In genomic region chr2:1990724-1991123, GRCh38 we compare ENCODE assay signal across 9 cellular contexts.
DNase-seq lines count a peak whose midpoint lies in the region; ATAC-seq and TF ChIP-seq lines count a peak whose summit lies in the region.
"Had no signal": no experiment of that assay in that cellular context is flagged by ENCODE, and none has a peak within 500 bp of the region (broad histone marks: within the 10 kb centered on the region; RNA-seq: fewer than 3 reads in every experiment).

No MANE protein-coding gene starts in this region.

- H3K9me3 ChIP-seq in transverse colon = no peaks in the 10 kb centered on the region

- whole genome bisulfite sequencing in transverse colon (ENCODE audit: low coverage in 1 of 2), 2 donors = 44 to 60% methylated on average over 1 to 6 of the region's 7 CpGs

- peak; percentile 79 for DNase-seq in GDM1 (lab: John Stamatoyannopoulos, UW)
- DNase-seq in NCI-H524 treated with DMSO at 0.1 percent for 48 hours (lab: John Stamatoyannopoulos, UW) = peak; percentile 58
- peak; percentile 94 for DNase-seq in globus pallidus (ENCODE audit: low spot score)
- DNase-seq in posterior cingulate gyrus = peak; percentile 82 to 98 (median 91)
- DNase-seq in activated naive CD4-positive, alpha-beta T cell treated with Interleukin-2 at 50 U/mL for 16 hours = no peak
- no peak for DNase-seq in transverse colon
- DNase-seq: activated T-cell treated with anti-CD3 and anti-CD28 coated beads, Interleukin-2, amount 50 U/mL, for 72 hours had no signal

- in situ Hi-C loops in transverse colon (cut with MboI; ENCODE audit: low pct_ligation_motif_present in 1 of 4, low pct_unique_long_range_greater_than_20kb in 1 of 4, low sequenced_read_pairs in 3 of 4) = no loop called here

- H3K27ac ChIP-seq in transverse colon = no peak overlapping the region

- no peaks in the 10 kb centered on the region for H3K36me3 ChIP-seq in transverse colon

- intact Hi-C loops in posterior cingulate gyrus (cut with DNase I) = no loop called here
- intact Hi-C loops in transverse colon (cut with DNase I; ENCODE audit: low total_unique reads) = no loop called here

- no peak for ATAC-seq in HG03521 (IDR thresholded peaks at IDR 0.05; ENCODE audit: unreplicated experiment)
- ATAC-seq in HG02798 (IDR thresholded peaks at IDR 0.05; ENCODE audit: poor library complexity, unreplicated experiment) = no peak

- no peak for TF ChIP-seq POLR2A in transverse colon (IDR thresholded peaks at IDR 0.05)

- no peaks in the 10 kb centered on the region for H3K27me3 ChIP-seq in transverse colon

- H3K4me1 ChIP-seq in transverse colon = no peaks in the 10 kb centered on the region

- H3K4me3 ChIP-seq in transverse colon = no peak overlapping the region

- TF ChIP-seq CTCF in transverse colon (IDR thresholded peaks at IDR 0.05) = no peak

- no peak for TF ChIP-seq EP300 in transverse colon (IDR thresholded peaks at IDR 0.05; ENCODE audit: low read depth)

Comparison
In these comparisons a context has a peak if more than half of its experiments do, and no peak if none do; other contexts are left out.
1. DNase-seq: peak in GDM1 (single experiment), NCI-H524 treated with DMSO at 0.1 percent for 48 hours (single experiment), globus pallidus (single experiment) and posterior cingulate gyrus (10 of 10); none in activated naive CD4-positive, alpha-beta T cell treated with Interleukin-2 at 50 U/mL for 16 hours (single experiment) and transverse colon (single experiment).